ENCODE assay signal across 8 cellular contexts in the genomic region with DNA sequence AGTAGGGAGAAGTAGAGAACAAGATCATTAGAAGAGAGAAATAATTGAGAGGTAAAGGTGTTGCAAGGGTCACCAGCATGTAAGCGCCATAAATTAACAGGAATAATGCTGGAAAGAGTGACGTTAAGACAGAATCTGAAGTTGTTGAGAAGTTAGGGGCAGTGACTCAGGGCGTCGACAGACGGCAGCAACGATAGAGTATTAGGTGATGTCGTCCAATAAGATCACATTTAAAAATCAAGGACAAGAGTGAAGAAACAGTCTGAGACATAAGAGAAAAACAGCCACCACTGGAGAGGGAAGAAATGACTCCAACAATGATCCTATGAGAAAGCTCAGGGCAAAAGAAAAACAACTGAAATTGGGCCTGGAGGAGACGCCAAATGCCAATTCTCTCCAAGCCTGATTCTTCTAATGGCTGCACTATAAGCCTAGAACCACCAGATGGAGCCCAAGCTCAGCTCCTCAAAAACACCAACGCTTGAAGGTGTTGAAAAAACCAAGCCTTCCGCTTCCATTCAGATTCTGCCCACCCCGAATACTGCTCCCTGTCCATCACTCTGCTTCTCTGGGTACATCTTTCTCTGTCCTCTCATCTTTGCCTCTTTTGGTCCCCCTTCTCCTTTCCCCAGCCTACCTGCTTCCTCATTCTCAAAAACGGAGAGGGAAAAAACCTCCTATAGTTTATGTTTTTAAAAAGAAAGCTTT.
A peak's percentile ranks its signal among the peaks of the same experiment; 100 is the strongest.
DNase-seq lines count a peak whose midpoint lies in the region; TF ChIP-seq lines count a peak whose summit lies in the region.

No MANE protein-coding gene starts in this region.

- no peak overlapping the region for H3K4me3 ChIP-seq in AG04450 (ENCODE audit: low read depth, low read length)

- H3K9me3 Mint-ChIP-seq in chondrocyte (ENCODE audit: low read depth), result no peaks in the 10 kb centered on the region

- H3K36me3 Mint-ChIP-seq in chondrocyte (ENCODE audit: low read depth), result peaks cover 12% of the 10 kb centered on the region

- H3K27me3 ChIP-seq in AG04450 (ENCODE audit: control insufficient read depth, insufficient read depth, low read length), result no peaks in the 10 kb centered on the region

- H3K27ac Mint-ChIP-seq in chondrocyte (ENCODE audit: unreplicated experiment), result peak overlapping the region; percentile 49

- no peaks in the 10 kb centered on the region for H3K27me3 Mint-ChIP-seq in chondrocyte (ENCODE audit: low read depth)

- no peaks in the 10 kb centered on the region for H3K9me3 ChIP-seq in AG04450 (ENCODE audit: control insufficient read depth, insufficient read depth, low read length)

- CTCF ChIA-PET in AG04450 (lab: Charles Lee), result interaction anchor here (0.6 to 9.5 kb wide), 43 partner anchors 8 to 441 kb away, joined by 3 to 303 read pairs (median 5); partner anchors contain the start of gene LUZP1

- H3K4me1 Mint-ChIP-seq in chondrocyte (ENCODE audit: low read depth), result peaks cover 61% of the 10 kb centered on the region

- DNase-seq in AG04450 (ENCODE audit: low read depth, low spot score) (peak; percentile 58), GM19240 (ENCODE audit: insufficient read length, low spot score) (peak; percentile 53), NCI-H345 treated with DMSO at 0.1 percent for 48 hours (lab: John Stamatoyannopoulos, UW; ENCODE audit: unreplicated experiment) (peak; percentile 41), chondrocyte (ENCODE audit: low spot score) (no peak), left kidney (ENCODE audit: low read depth, low spot score) (peak; percentile 86), 8988T (no peak)
- peak; percentile 25 to 55 for DNase-seq in activated CD4-positive, alpha-beta T cell treated with anti-CD3 and anti-CD28 coated beads for 24 hours (ENCODE audit: low read depth in 2 of 2)
- peak; percentile 39 for DNase-seq in stimulated activated CD4-positive, alpha-beta T cell treated with anti-CD3 and anti-CD28 coated beads, Interleukin-4, amount 100 ng/mL, for 1 hour

- H3K27ac ChIP-seq in AG04450 (ENCODE audit: low read depth, low read length), result no peak overlapping the region

- peak; percentile 98 for TF ChIP-seq CTCF in AG04450 (IDR thresholded peaks at IDR 0.05; ENCODE audit: low read depth, low read length)
- peak; percentile 95 for TF ChIP-seq CTCF in chondrocyte (IDR thresholded peaks at IDR 0.05)

- POLR2A ChIA-PET in AG04450 (lab: Yijun Ruan, JAX), result interaction anchor here (0.9 to 2.5 kb wide), 5 partner anchors 69 to 96 kb away, joined by 3 to 18 read pairs (median 6); partner anchors contain the start of gene LUZP1

- H3K4me3 Mint-ChIP-seq in chondrocyte (ENCODE audit: unreplicated experiment), result no peak overlapping the region

Comparison
In these comparisons a context has a peak if more than half of its experiments do, and no peak if none do; other contexts are left out.
1. DNase-seq: peak in AG04450 (single experiment), GM19240 (single experiment), NCI-H345 treated with DMSO at 0.1 percent for 48 hours (single experiment), activated CD4-positive, alpha-beta T cell treated with anti-CD3 and anti-CD28 coated beads for 24 hours (2 of 2), left kidney (single experiment) and stimulated activated CD4-positive, alpha-beta T cell treated with anti-CD3 and anti-CD28 coated beads, Interleukin-4, amount 100 ng/mL, for 1 hour (single experiment); none in chondrocyte (single experiment) and 8988T (single experiment).